Comparison of ENCODE assay signal across 22 cellular contexts in the genomic region with DNA sequence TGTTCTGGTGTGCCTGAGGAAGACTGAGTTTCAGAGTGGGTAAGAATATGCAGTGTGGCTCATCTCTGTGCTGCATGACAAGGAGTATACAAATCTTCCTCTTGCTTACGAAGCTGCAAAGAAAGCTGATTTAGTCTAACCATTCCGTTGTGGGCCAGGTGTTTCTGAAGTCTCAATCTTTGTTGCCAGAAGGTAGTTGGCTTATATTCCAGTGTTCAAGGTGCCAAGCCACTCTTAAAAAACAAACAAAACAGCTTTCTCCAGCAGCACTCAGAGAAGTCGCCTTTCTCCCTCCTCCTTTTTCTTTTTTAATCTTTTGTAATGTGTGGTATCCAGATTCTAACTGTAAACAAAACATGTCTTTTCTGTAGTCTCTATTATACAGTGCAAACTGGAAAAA.
"Had no signal": no experiment of that assay in that cellular context is flagged by ENCODE, and none has a peak within 500 bp of the region (broad histone marks: within the 10 kb centered on the region; RNA-seq: fewer than 3 reads in every experiment).

No MANE protein-coding gene starts in this region.

- H3K4me1 ChIP-seq: adrenal gland, ascending aorta, left ventricle myocardium inferior, prostate gland, testis had no signal

- H3K4me2 ChIP-seq: hepatocyte had no signal

- H3K27me3 ChIP-seq: adrenal gland, ascending aorta, hepatocyte, testis had no signal

- H3K9me3 ChIP-seq: adrenal gland, ascending aorta, prostate gland, testis had no signal

- H3K36me3 Mint-ChIP-seq: activated naive CD8-positive, alpha-beta T cell; immature natural killer cell; natural killer cell had no signal

- H3K4me3 ChIP-seq: adrenal gland, ascending aorta, hepatocyte, left ventricle myocardium inferior, prostate gland, testis had no signal

- H3K27ac ChIP-seq: adrenal gland, ascending aorta, hepatocyte, left ventricle myocardium inferior, prostate gland, testis had no signal

- H3K36me3 ChIP-seq: adrenal gland, ascending aorta, left ventricle myocardium inferior, prostate gland had no signal

- H2AFZ ChIP-seq: hepatocyte had no signal

- H3K27ac Mint-ChIP-seq: activated naive CD8-positive, alpha-beta T cell; activated T-cell treated with anti-CD3 and anti-CD28 coated beads, Interleukin-2, amount 50 U/mL, for 24 hours; activated T-helper 2 cell treated with anti-CD3 and anti-CD28 coated beads, Interferon-gamma antibody, Interleukin-2, Interleukin-4, amounts not matched to agents 10 μg/mL and 5 μg/mL and 100 μg/mL, durations not matched to agents 14 hours and 24 hours and 36 hours; immature natural killer cell; natural killer cell; type B pancreatic cell had no signal

- ATAC-seq: esophagus mucosa, natural killer cell had no signal

- H3K27me3 Mint-ChIP-seq: activated naive CD8-positive, alpha-beta T cell; activated T-cell treated with anti-CD3 and anti-CD28 coated beads, Interleukin-2, amount 50 U/mL, for 24 hours; central memory CD8-positive, alpha-beta T cell; type B pancreatic cell had no signal

- H3K79me2 ChIP-seq: hepatocyte had no signal

- DNase-seq: activated CD4-positive, alpha-beta T cell treated with anti-CD3 and anti-CD28 coated beads for 1 hour; activated naive CD4-positive, alpha-beta T cell; activated T-cell treated with anti-CD3 and anti-CD28 coated beads, Interleukin-2, amount 50 U/mL, for 24 hours; adrenal gland; effector memory CD4-positive, alpha-beta T cell; glutamatergic neuron; immature natural killer cell; kidney glomerular epithelial cell; left ventricle myocardium inferior; midbrain; natural killer cell; stimulated activated CD4-positive, alpha-beta T cell treated with anti-CD3 and anti-CD28 coated beads, Interleukin-2, amount 100 ng/mL, for 48 hours; stimulated activated naive CD4-positive, alpha-beta T cell; testis had no signal

- H3K4me3 Mint-ChIP-seq: activated naive CD8-positive, alpha-beta T cell; activated T-cell treated with anti-CD3 and anti-CD28 coated beads, Interleukin-2, amount 50 U/mL, for 24 hours; central memory CD8-positive, alpha-beta T cell; immature natural killer cell; natural killer cell; type B pancreatic cell had no signal

- H3K4me1 Mint-ChIP-seq: central memory CD8-positive, alpha-beta T cell; immature natural killer cell; natural killer cell had no signal
